In the genomic region with DNA sequence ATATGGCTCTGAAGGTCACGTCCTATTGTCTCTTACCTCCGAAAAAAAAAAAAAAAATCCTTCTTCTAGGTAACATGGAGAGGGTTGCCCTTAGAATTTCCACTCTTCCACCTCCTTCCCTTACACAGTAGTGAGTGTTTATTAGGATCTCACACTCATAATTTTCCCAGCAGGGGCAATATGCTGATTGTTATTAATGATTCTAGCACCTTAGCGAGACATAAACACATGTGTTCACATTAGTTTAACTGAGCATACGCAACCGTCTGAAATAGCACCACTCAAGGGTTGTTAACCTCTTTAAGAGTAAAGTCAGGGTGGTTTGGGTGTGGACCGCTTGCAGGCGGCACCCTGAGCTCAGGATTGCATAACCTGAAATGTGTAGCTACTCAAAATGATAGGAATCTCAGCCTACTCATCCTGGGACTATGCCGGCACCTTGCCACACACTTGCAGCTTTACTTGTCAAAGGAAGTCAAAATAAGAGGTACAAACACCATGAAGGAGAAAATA, we compare ENCODE assay signal across 8 cellular contexts. TPM values are rescaled to one million over a fixed set of nuclear protein-coding genes. Genes with fewer than 3 reads are reported as not detected.
A peak's percentile ranks its signal among the peaks of the same experiment; 100 is the strongest.
DNase-seq lines count a peak whose midpoint lies in the region; ATAC-seq and FAIRE-seq lines count a peak whose summit lies in the region.

No MANE protein-coding gene starts in this region.

- peak overlapping the region; percentile 80 to 94 for H3K4me3 Mint-ChIP-seq in effector memory CD8-positive, alpha-beta T cell

- no peaks in the 10 kb centered on the region for H3K27me3 ChIP-seq in mononuclear cell (ENCODE audit: insufficient read depth, low read length)

- H3K27ac Mint-ChIP-seq in effector memory CD8-positive, alpha-beta T cell: peak overlapping the region; percentile 83 to 86

- no peak for ATAC-seq in effector memory CD8-positive, alpha-beta T cell (replicated peaks)
- ATAC-seq in GM21381 (IDR thresholded peaks at IDR 0.05; ENCODE audit: unreplicated experiment) (no peak), HG02588 (IDR thresholded peaks at IDR 0.05; ENCODE audit: unreplicated experiment) (no peak), HG02981 (IDR thresholded peaks at IDR 0.05; ENCODE audit: unreplicated experiment) (no peak)

- in situ Hi-C loops in G401 (cut with HindIII; ENCODE audit: low sequenced_read_pairs): no loop called here

- H3K4me1 Mint-ChIP-seq in effector memory CD8-positive, alpha-beta T cell (ENCODE audit: low read depth in 2 of 2): peaks cover 29 to 39% of the 10 kb centered on the region in 2 donors

- H3K4me1 ChIP-seq in mononuclear cell (ENCODE audit: insufficient read depth, low read length): peaks cover 41% of the 10 kb centered on the region

- peak; percentile 66 for DNase-seq in G401 (ENCODE audit: low spot score)
- DNase-seq in NCI-H460 (ENCODE audit: extremely low read depth, low read depth): peak; percentile 95
- DNase-seq in effector memory CD8-positive, alpha-beta T cell: no peak
- DNase-seq in urothelium cell line (ENCODE audit: low spot score): peak; percentile 37

- H3K27me3 Mint-ChIP-seq in effector memory CD8-positive, alpha-beta T cell: no peaks in the 10 kb centered on the region

- H3K9me3 ChIP-seq in mononuclear cell (ENCODE audit: low read depth, low read length): no peaks in the 10 kb centered on the region

- H3K9me3 Mint-ChIP-seq in effector memory CD8-positive, alpha-beta T cell: no peaks in the 10 kb centered on the region

- H3K4me3 ChIP-seq in mononuclear cell (ENCODE audit: low read length): peak overlapping the region; percentile 90

- peaks cover 3% of the 10 kb centered on the region for H3K36me3 Mint-ChIP-seq in effector memory CD8-positive, alpha-beta T cell (ENCODE audit: insufficient read depth)

- FAIRE-seq in urothelium cell line (lab: Jason Lieb, UNC): no peak

RNA-seq across cellular contexts. Expression of gene CPEB3, which starts 52.2 kb away (rescaled TPM):
- total RNA-seq in G401 (2014; rRNA removed; shearing (Covaris generic)): 1.1 and 2.0 TPM in 2 replicates
- total RNA-seq in NCI-H460 (2014; rRNA removed; shearing (Covaris generic)): 3.4 and 3.5 TPM in 2 replicates
- 1.0 and 1.1 TPM in 2 replicates for polyA plus RNA-seq in NCI-H460 (2014; cell fraction: nucleus; rRNA removed)
- 1.6 TPM for total RNA-seq in mononuclear cell

RNA-seq across cellular contexts. Expression of gene MARCHF5, which starts 52.3 kb away (rescaled TPM):
- 35.1 and 45.1 TPM in 2 replicates for total RNA-seq in G401 (2014; rRNA removed; shearing (Covaris generic))
- 8.5 and 9.7 TPM in 2 replicates for total RNA-seq in NCI-H460 (2014; rRNA removed; shearing (Covaris generic))
- polyA plus RNA-seq in NCI-H460 (2014; cell fraction: nucleus; rRNA removed): 12.5 and 15.2 TPM in 2 replicates
- total RNA-seq in mononuclear cell: 24.1 TPM

Comparison
In these comparisons a context has a peak if more than half of its experiments do, and no peak if none do; other contexts are left out.
1. DNase-seq: peak in G401 (single experiment), NCI-H460 (single experiment) and urothelium cell line (single experiment); none in effector memory CD8-positive, alpha-beta T cell (0 of 3).